In the genomic region with DNA sequence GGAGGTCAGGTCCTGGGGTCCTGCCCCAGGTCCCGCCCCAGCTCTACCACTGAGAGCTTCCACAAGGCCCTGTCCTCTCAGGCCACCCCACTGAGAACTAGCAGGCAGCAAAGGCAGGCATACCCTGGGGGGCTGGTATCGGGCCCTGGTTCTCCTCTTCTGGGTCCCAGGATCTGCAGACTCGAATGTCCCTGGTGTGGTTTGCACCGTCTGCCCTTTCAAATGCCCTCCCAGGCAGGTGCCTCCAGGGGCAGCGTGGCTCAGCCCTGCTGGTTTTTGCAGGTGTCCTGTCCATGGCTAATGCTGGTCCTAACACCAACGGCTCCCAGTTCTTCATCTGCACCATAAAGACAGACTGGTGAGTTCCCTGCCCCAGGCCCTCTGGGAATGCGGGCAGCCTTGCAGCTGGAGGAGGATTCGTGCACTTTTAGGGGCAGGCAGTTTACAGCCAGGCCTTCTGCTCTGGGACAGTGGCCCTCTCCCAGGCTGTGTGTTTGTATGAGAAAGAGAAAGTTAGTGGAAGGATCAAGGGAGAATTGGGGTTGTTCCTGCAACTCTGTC, we compare ENCODE assay signal across 2 cellular contexts.
TF ChIP-seq lines count a peak whose summit lies in the region.

No MANE protein-coding gene starts in this region.

TF ChIP-seq in GM12878, 131 proteins besides CTCF, POLR2A, EP300 and RAD21:
- TF ChIP-seq, protein P1, sequence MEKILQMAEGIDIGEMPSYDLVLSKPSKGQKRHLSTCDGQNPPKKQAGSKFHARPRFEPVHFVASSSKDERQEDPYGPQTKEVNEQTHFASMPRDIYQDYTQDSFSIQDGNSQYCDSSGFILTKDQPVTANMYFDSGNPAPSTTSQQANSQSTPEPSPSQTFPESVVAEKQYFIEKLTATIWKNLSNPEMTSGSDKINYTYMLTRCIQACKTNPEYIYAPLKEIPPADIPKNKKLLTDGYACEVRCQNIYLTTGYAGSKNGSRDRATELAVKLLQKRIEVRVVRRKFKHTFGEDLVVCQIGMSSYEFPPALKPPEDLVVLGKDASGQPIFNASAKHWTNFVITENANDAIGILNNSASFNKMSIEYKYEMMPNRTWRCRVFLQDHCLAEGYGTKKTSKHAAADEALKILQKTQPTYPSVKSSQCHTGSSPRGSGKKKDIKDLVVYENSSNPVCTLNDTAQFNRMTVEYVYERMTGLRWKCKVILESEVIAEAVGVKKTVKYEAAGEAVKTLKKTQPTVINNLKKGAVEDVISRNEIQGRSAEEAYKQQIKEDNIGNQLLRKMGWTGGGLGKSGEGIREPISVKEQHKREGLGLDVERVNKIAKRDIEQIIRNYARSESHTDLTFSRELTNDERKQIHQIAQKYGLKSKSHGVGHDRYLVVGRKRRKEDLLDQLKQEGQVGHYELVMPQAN (conservative IDR thresholded peaks at IDR 0.05): no peak
- TF ChIP-seq POLR2AphosphoS5 (IDR thresholded peaks at IDR 0.05; ENCODE audit: low read length): 0 out of 2 replicates have a peak, but pooled peaks have one; percentile 4

TF ChIP-seq in SK-N-SH, 30 proteins besides CTCF, POLR2A, EP300 and RAD21:
- no peak for TF ChIP-seq RXRA (IDR thresholded peaks at IDR 0.05; ENCODE audit: borderline replicate concordance, low read depth)
- TF ChIP-seq TCF12 (IDR thresholded peaks at IDR 0.05): no peak
- TF ChIP-seq POLR2AphosphoS5 (IDR thresholded peaks at IDR 0.05; ENCODE audit: low read depth, low read length): no peak
